25 cellular contexts compared by ENCODE assay signal in genomic region chr14:79528843-79529405, GRCh38.
"Had no signal": no experiment of that assay in that cellular context is flagged by ENCODE, and none has a peak within 500 bp of the region (broad histone marks: within the 10 kb centered on the region; RNA-seq: fewer than 3 reads in every experiment).

No MANE protein-coding gene starts in this region.

- FAIRE-seq: urothelium cell line had no signal

- H3K27me3 ChIP-seq: breast epithelium, neutrophil, pancreas, thyroid gland had no signal

- H3K4me3 Mint-ChIP-seq: activated CD4-positive, alpha-beta T cell treated with anti-CD3 and anti-CD28 coated beads, Interleukin-2, amount 10 ng/mL, durations not matched to agents 24 days and 14 days; activated CD8-positive, alpha-beta T cell treated with anti-CD3 and anti-CD28 coated beads for 36 hours; activated naive CD4-positive, alpha-beta T cell treated with anti-CD3 and anti-CD28 coated beads for 36 hours; activated naive CD8-positive, alpha-beta T cell treated with anti-CD3 and anti-CD28 coated beads, Interleukin-2, amount 50 U/mL, for 24 hours; effector memory CD8-positive, alpha-beta T cell had no signal

- ATAC-seq: activated CD8-positive, alpha-beta T cell treated with anti-CD3 and anti-CD28 coated beads for 36 hours; activated naive CD8-positive, alpha-beta T cell treated with anti-CD3 and anti-CD28 coated beads, Interleukin-2, amount 50 U/mL, for 24 hours; effector memory CD8-positive, alpha-beta T cell; left lobe of liver; pancreas; SK-N-SH treated with all-trans-retinoic acid at 6 μM for 48 hours had no signal

- H3K4me1 ChIP-seq: breast epithelium, pancreas, thyroid gland had no signal

- H3K27ac ChIP-seq: breast epithelium, neutrophil, thyroid gland had no signal

- H3K36me3 ChIP-seq: breast epithelium, neutrophil, pancreas, thyroid gland had no signal

- H3K4me1 Mint-ChIP-seq: activated CD4-positive, alpha-beta T cell treated with anti-CD3 and anti-CD28 coated beads, Interleukin-2, amount 10 ng/mL, durations not matched to agents 24 days and 14 days; activated naive CD8-positive, alpha-beta T cell treated with anti-CD3 and anti-CD28 coated beads, Interleukin-2, amount 50 U/mL, for 24 hours had no signal

- DNase-seq: activated CD4-positive, alpha-beta T cell treated with anti-CD3 and anti-CD28 coated beads, Interleukin-2, amount 10 ng/mL, durations not matched to agents 24 days and 14 days; activated CD8-positive, alpha-beta T cell treated with anti-CD3 and anti-CD28 coated beads for 36 hours; activated naive CD4-positive, alpha-beta T cell treated with anti-CD3 and anti-CD28 coated beads for 36 hours; activated naive CD8-positive, alpha-beta T cell treated with anti-CD3 and anti-CD28 coated beads, Interleukin-2, amount 50 U/mL, for 24 hours; activated T-cell treated with anti-CD3 and anti-CD28 coated beads, Interleukin-2, amount 50 U/mL, for 1 hour; aorta; dermis blood vessel endothelial cell; effector memory CD8-positive, alpha-beta T cell; foreskin fibroblast; hippocampal formation; islet precursor cell; midbrain; pancreas; stimulated activated CD8-positive, alpha-beta memory T cell treated with anti-CD3 and anti-CD28 coated beads, Interleukin-4, amount 100 ng/mL, for 48 hours; stimulated activated naive CD4-positive, alpha-beta T cell; T-helper 1 cell; T-helper 9 cell; thyroid gland had no signal

- H3K27ac Mint-ChIP-seq: activated CD4-positive, alpha-beta T cell treated with anti-CD3 and anti-CD28 coated beads, Interleukin-2, amount 10 ng/mL, durations not matched to agents 24 days and 14 days; activated CD8-positive, alpha-beta T cell treated with anti-CD3 and anti-CD28 coated beads for 36 hours; activated naive CD4-positive, alpha-beta T cell treated with anti-CD3 and anti-CD28 coated beads for 36 hours; activated naive CD8-positive, alpha-beta T cell treated with anti-CD3 and anti-CD28 coated beads, Interleukin-2, amount 50 U/mL, for 24 hours; activated T-helper 2 cell treated with anti-CD3 and anti-CD28 coated beads, Interferon-gamma antibody, Interleukin-2, Interleukin-4, amounts not matched to agents 10 μg/mL and 5 μg/mL and 100 μg/mL, durations not matched to agents 14 hours and 24 hours and 36 hours; effector memory CD8-positive, alpha-beta T cell had no signal

- H3K27me3 Mint-ChIP-seq: activated CD4-positive, alpha-beta T cell treated with anti-CD3 and anti-CD28 coated beads, Interleukin-2, amount 10 ng/mL, durations not matched to agents 24 days and 14 days; activated CD8-positive, alpha-beta T cell treated with anti-CD3 and anti-CD28 coated beads for 36 hours; activated naive CD8-positive, alpha-beta T cell treated with anti-CD3 and anti-CD28 coated beads, Interleukin-2, amount 50 U/mL, for 24 hours; effector memory CD8-positive, alpha-beta T cell had no signal

- H3K4me3 ChIP-seq: breast epithelium, lung, pancreas, thyroid gland had no signal

- H3K9me3 Mint-ChIP-seq: activated CD4-positive, alpha-beta T cell treated with anti-CD3 and anti-CD28 coated beads, Interleukin-2, amount 10 ng/mL, durations not matched to agents 24 days and 14 days; activated naive CD8-positive, alpha-beta T cell treated with anti-CD3 and anti-CD28 coated beads, Interleukin-2, amount 50 U/mL, for 24 hours had no signal

- H3K9me3 ChIP-seq: breast epithelium, neutrophil, pancreas, thyroid gland had no signal
